In the genomic region with DNA sequence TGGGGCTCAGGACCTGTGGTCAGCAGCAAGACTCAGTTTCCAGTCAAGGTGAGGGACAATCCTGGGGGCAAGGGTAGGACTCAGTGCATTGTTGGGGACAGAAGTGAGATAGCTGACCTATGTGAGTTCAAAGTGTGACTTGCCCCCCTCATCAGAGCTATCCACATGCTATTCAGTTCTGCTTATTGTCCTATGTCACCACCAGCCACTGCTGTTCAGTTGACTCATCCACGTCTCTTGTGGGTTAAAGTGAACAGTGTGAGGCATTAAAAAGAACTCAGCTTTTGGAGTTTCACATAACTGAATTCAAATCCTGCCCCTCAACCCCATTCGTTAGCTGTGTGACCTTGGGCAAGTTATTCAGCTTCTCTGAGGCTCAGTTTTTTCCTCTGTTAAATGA, we compare ENCODE assay signal across 24 cellular contexts. TPM values are rescaled to one million over a fixed set of nuclear protein-coding genes. Genes with fewer than 3 reads are reported as not detected.
"Had no signal": no experiment of that assay in that cellular context is flagged by ENCODE, and none has a peak within 500 bp of the region (broad histone marks: within the 10 kb centered on the region; RNA-seq: fewer than 3 reads in every experiment).

No MANE protein-coding gene starts in this region.

- H3K9me3 Mint-ChIP-seq: activated naive CD4-positive, alpha-beta T cell treated with anti-CD3 and anti-CD28 coated beads, Interleukin-2, amount 50 U/mL, for 24 hours; stimulated activated naive CD8-positive, alpha-beta T cell treated with anti-CD3 and anti-CD28 coated beads, Interleukin-15, Interleukin-2, amounts not matched to agents 100 ng/mL and 50 ng/mL, for 24 hours; T-helper 1 cell treated with Interleukin-12 subunit alpha and Interleukin-12 subunit beta and Interleukin-4 antibody, amounts not matched to agents 30 μg/mL and 1 μg/mL, for 36 hours had no signal

- H3K36me3 ChIP-seq: brain microvascular endothelial cell, neutrophil, ovary, prostate gland, right atrium auricular region, transverse colon, uterus had no signal

- H3K27me3 Mint-ChIP-seq: activated naive CD4-positive, alpha-beta T cell treated with anti-CD3 and anti-CD28 coated beads, Interleukin-2, amount 50 U/mL, for 24 hours had no signal

- H3K36me3 Mint-ChIP-seq: activated naive CD4-positive, alpha-beta T cell treated with anti-CD3 and anti-CD28 coated beads, Interleukin-2, amount 50 U/mL, for 24 hours had no signal

- H3K27ac ChIP-seq: brain microvascular endothelial cell, neutrophil, ovary, prostate gland, right atrium auricular region, transverse colon, uterus had no signal

- H3K27me3 ChIP-seq: brain microvascular endothelial cell, ovary, right atrium auricular region, uterus had no signal

- H3K27ac Mint-ChIP-seq: activated naive CD4-positive, alpha-beta T cell treated with anti-CD3 and anti-CD28 coated beads, Interleukin-2, amount 50 U/mL, for 24 hours; nephron; stimulated activated naive CD8-positive, alpha-beta T cell treated with anti-CD3 and anti-CD28 coated beads, Interleukin-15, Interleukin-2, amounts not matched to agents 100 ng/mL and 50 ng/mL, for 24 hours; T-helper 1 cell treated with Interleukin-12 subunit alpha and Interleukin-12 subunit beta and Interleukin-4 antibody, amounts not matched to agents 30 μg/mL and 1 μg/mL, for 36 hours had no signal

- H3K4me3 Mint-ChIP-seq: activated naive CD4-positive, alpha-beta T cell treated with anti-CD3 and anti-CD28 coated beads, Interleukin-2, amount 50 U/mL, for 24 hours; nephron; stimulated activated naive CD8-positive, alpha-beta T cell treated with anti-CD3 and anti-CD28 coated beads, Interleukin-15, Interleukin-2, amounts not matched to agents 100 ng/mL and 50 ng/mL, for 24 hours; T-helper 1 cell treated with Interleukin-12 subunit alpha and Interleukin-12 subunit beta and Interleukin-4 antibody, amounts not matched to agents 30 μg/mL and 1 μg/mL, for 36 hours had no signal

- H3K9me3 ChIP-seq: neutrophil, prostate gland, right atrium auricular region, transverse colon, uterus had no signal

- DNase-seq: activated CD4-positive, alpha-beta T cell treated with anti-CD3 and anti-CD28 coated beads for 48 hours; activated gamma-delta T cell treated with Interleukin-2 at 50 U/mL for 16 hours; activated T-cell treated with anti-CD3 and anti-CD28 coated beads, Interleukin-2, amount 50 U/mL, for 1 hour; aorta; brain microvascular endothelial cell; central memory CD4-positive, alpha-beta T cell; dermis blood vessel endothelial cell; effector memory CD4-positive, alpha-beta T cell; glutamatergic neuron; hypothalamus; left ventricle myocardium superior; ovary; stimulated activated CD4-positive, alpha-beta T cell treated with anti-CD3 and anti-CD28 coated beads, Interleukin-4, amount 100 ng/mL, for 24 hours; T1000; transverse colon; uterus had no signal

- H3K4me3 ChIP-seq: ovary, prostate gland, right atrium auricular region, transverse colon, uterus had no signal

- ATAC-seq: esophagus mucosa, left ventricle myocardium superior had no signal

- H3K4me1 ChIP-seq: prostate gland, uterus had no signal

RNA-seq across cellular contexts. Expression of gene APLN, which starts 4.4 kb away (rescaled TPM):
- total RNA-seq: transverse colon had no signal
